19 cellular contexts compared by ENCODE assay signal in genomic region chr2:71830497-71831207, GRCh38.
DNase-seq lines count a peak whose midpoint lies in the region; TF ChIP-seq lines count a peak whose summit lies in the region.
"Had no signal": no experiment of that assay in that cellular context is flagged by ENCODE, and none has a peak within 500 bp of the region (broad histone marks: within the 10 kb centered on the region; RNA-seq: fewer than 3 reads in every experiment).

No MANE protein-coding gene starts in this region.

- H3K79me2 ChIP-seq in SK-N-SH (ENCODE audit: insufficient read depth): no peaks in the 10 kb centered on the region

- no peak for TF ChIP-seq EP300 in SK-N-SH (IDR thresholded peaks at IDR 0.05; ENCODE audit: borderline replicate concordance in 1 of 2, low read depth in 1 of 2, low read length in 1 of 2)

- POLR2A ChIA-PET in SK-N-SH (lab: Yijun Ruan, JAX) (no interaction called here), HEK293T (lab: Yijun Ruan, JAX) (no interaction called here)

- peaks cover 7% of the 10 kb centered on the region for H3K4me1 Mint-ChIP-seq in glutamatergic neuron (ENCODE audit: low read depth, unreplicated experiment)
- H3K4me1 Mint-ChIP-seq: B cell had no signal

- no peak for TF ChIP-seq RAD21 in SK-N-SH (IDR thresholded peaks at IDR 0.05; ENCODE audit: low read length)

- H3K9ac ChIP-seq in SK-N-SH (peak overlapping the region; percentile 67), skeletal muscle tissue (ENCODE audit: low read depth in 1 of 3, low read length in 3 of 3) (peak overlapping the region in 1 of 3 donors; percentile 32)

- H3K4me3 Mint-ChIP-seq in glutamatergic neuron (ENCODE audit: unreplicated experiment): no peak overlapping the region
- H3K4me3 Mint-ChIP-seq: B cell had no signal

- peaks cover 18% of the 10 kb centered on the region for H3F3A ChIP-seq in SK-N-SH (replicated peaks; ENCODE audit: insufficient read depth)

- no peak overlapping the region for H3K4me3 ChIP-seq in SK-N-SH (ENCODE audit: low read depth in 2 of 2, low read length in 1 of 2)
- H3K4me3 ChIP-seq in skeletal muscle tissue (ENCODE audit: low read length in 3 of 3): no peak overlapping the region
- H3K4me3 ChIP-seq: Peyer's patch, spleen had no signal

- H3K36me3 ChIP-seq in SK-N-SH (replicated peaks in 1 of 2; ENCODE audit: control insufficient read depth in 1 of 2, insufficient read depth in 2 of 2, low read length in 1 of 2) (no peaks in the 10 kb centered on the region), skeletal muscle tissue (ENCODE audit: control insufficient read depth in 3 of 3, insufficient read depth in 3 of 3, low read length in 3 of 3) (no peaks in the 10 kb centered on the region)
- H3K36me3 ChIP-seq: neutrophil, Peyer's patch, spleen had no signal

- H3K9me3 ChIP-seq in SK-N-SH: no peaks in the 10 kb centered on the region
- H3K9me3 ChIP-seq in skeletal muscle tissue (ENCODE audit: control insufficient read depth in 3 of 3, low read length in 3 of 3): no peaks in the 10 kb centered on the region
- H3K9me3 ChIP-seq: neutrophil, Peyer's patch, spleen had no signal

- CTCF ChIA-PET in SK-N-SH (lab: Yijun Ruan, JAX) (interaction anchor here (1.1 kb wide), 1 partner anchor 28 kb away, joined by 3 read pairs; no protein-coding TSS in a partner anchor), HEK293T (lab: Yijun Ruan, JAX) (no interaction called here)

- peak overlapping the region; percentile 69; the same call in 1 of the 2 replicates for H2AFZ ChIP-seq in SK-N-SH (ENCODE audit: low read depth)

- peak overlapping the region in 1 of 2 experiments; percentile 93; a peak in 3 of 4 replicates for H3K27ac ChIP-seq in SK-N-SH (ENCODE audit: low read depth in 2 of 2, low read length in 1 of 2)
- H3K27ac ChIP-seq in skeletal muscle tissue (ENCODE audit: low read depth, low read length): peak overlapping the region; percentile 18
- H3K27ac ChIP-seq: HL-60, neutrophil, spleen had no signal

- H3K27me3 ChIP-seq in SK-N-SH (ENCODE audit: insufficient read depth) (no peaks in the 10 kb centered on the region), skeletal muscle tissue (ENCODE audit: control insufficient read depth in 3 of 3, insufficient read depth in 3 of 3, low read length in 3 of 3) (no peaks in the 10 kb centered on the region)
- H3K27me3 ChIP-seq: Peyer's patch, spleen had no signal

- no peaks in the 10 kb centered on the region for H3K9me2 ChIP-seq in SK-N-SH

- H3K4me2 ChIP-seq in SK-N-SH: peak overlapping the region; percentile 61

- H3K9me3 Mint-ChIP-seq in glutamatergic neuron (ENCODE audit: unreplicated experiment): peaks cover 3% of the 10 kb centered on the region
- H3K9me3 Mint-ChIP-seq: activated naive CD4-positive, alpha-beta T cell treated with anti-CD3 and anti-CD28 coated beads, Interleukin-2, amount 50 U/mL, for 72 hours had no signal

- DNase-seq in GM03348 (ENCODE audit: low spot score): peak; percentile 38
- DNase-seq in SK-N-SH: no peak
- no peak for DNase-seq in glutamatergic neuron
- no peak for DNase-seq in midbrain (lab: John Stamatoyannopoulos, UW)
- no peak for DNase-seq in HEK293T (ENCODE audit: extremely low spot score)
- DNase-seq in NCI-H2107 (lab: John Stamatoyannopoulos, UW): no peak
- no peak for DNase-seq in mucosa of gallbladder (ENCODE audit: low spot score)
- DNase-seq: activated CD8-positive, alpha-beta memory T cell treated with anti-CD3 and anti-CD28 coated beads, Interleukin-2, amount 50 U/mL, for 48 hours; DMS 273 treated with DMSO at 0.1 percent for 48 hours; erythroblast; NCI-H2029 treated with DMSO at 0.1 percent for 48 hours; NCI-H526 treated with DMSO at 0.1 percent for 48 hours; Peyer's patch; spleen had no signal

- no peaks in the 10 kb centered on the region for H3K36me3 Mint-ChIP-seq in glutamatergic neuron (ENCODE audit: unreplicated experiment)
- H3K36me3 Mint-ChIP-seq: activated naive CD4-positive, alpha-beta T cell treated with anti-CD3 and anti-CD28 coated beads, Interleukin-2, amount 50 U/mL, for 72 hours had no signal

- WGBS in SK-N-SH (ENCODE audit: low lambda C conversion rate): 53% methylated on average over 9 of the region's 9 CpGs

- peaks cover 1% of the 10 kb centered on the region for H3K27me3 Mint-ChIP-seq in glutamatergic neuron (ENCODE audit: unreplicated experiment)

- H3K4me1 ChIP-seq in SK-N-SH (ENCODE audit: control insufficient read depth in 1 of 2, insufficient read depth in 2 of 2, low read depth in 1 of 2, low read length in 1 of 2) (peaks cover 0 to 25% of the 10 kb centered on the region in 2 experiments; a peak in 3 of 4 replicates), skeletal muscle tissue (ENCODE audit: control insufficient read depth in 3 of 3, insufficient read depth in 3 of 3, low read length in 3 of 3) (peaks cover 10 to 24% (median 15%) of the 10 kb centered on the region in 3 donors)
- H3K4me1 ChIP-seq: Peyer's patch had no signal

- no peaks in the 10 kb centered on the region for H4K20me1 ChIP-seq in SK-N-SH (ENCODE audit: insufficient read depth)

- H3K27ac Mint-ChIP-seq in glutamatergic neuron (ENCODE audit: unreplicated experiment): peak overlapping the region; percentile 18
- H3K27ac Mint-ChIP-seq: activated naive CD4-positive, alpha-beta T cell treated with anti-CD3 and anti-CD28 coated beads, Interleukin-2, amount 50 U/mL, for 72 hours; B cell had no signal

- TF ChIP-seq CTCF in SK-N-SH (IDR thresholded peaks at IDR 0.05) (no peak), glutamatergic neuron (IDR thresholded peaks at IDR 0.05; ENCODE audit: partially characterized antibody, unreplicated experiment) (no peak)

TF ChIP-seq in SK-N-SH, 30 proteins besides CTCF, POLR2A, EP300 and RAD21 (continues in another document):
- TF ChIP-seq ELF1 (IDR thresholded peaks at IDR 0.05): no peak
- TF ChIP-seq MXI1 (IDR thresholded peaks at IDR 0.05; ENCODE audit: low read depth, low read length): no peak
- no peak for TF ChIP-seq USF2 (IDR thresholded peaks at IDR 0.05; ENCODE audit: borderline replicate concordance, low read depth, low read length)
- TF ChIP-seq TCF12 (IDR thresholded peaks at IDR 0.05): no peak
- TF ChIP-seq NRF1 (IDR thresholded peaks at IDR 0.05; ENCODE audit: low read depth, low read length): no peak
- TF ChIP-seq RFX5 (IDR thresholded peaks at IDR 0.05; ENCODE audit: low read length): no peak
- TF ChIP-seq SIN3A (IDR thresholded peaks at IDR 0.05; ENCODE audit: borderline replicate concordance, low read depth, low read length): no peak
- no peak for TF ChIP-seq TEAD4 (IDR thresholded peaks at IDR 0.05; ENCODE audit: borderline replicate concordance, insufficient read depth)
- no peak for TF ChIP-seq GATA2 (CRISPR knock-in tag; IDR thresholded peaks at IDR 0.05)

TF ChIP-seq in HEK293T, 16 proteins besides CTCF, POLR2A, EP300 and RAD21:
- TF ChIP-seq NFRKB (IDR thresholded peaks at IDR 0.05) (no peak), FOXM1 (IDR thresholded peaks at IDR 0.05; ENCODE audit: borderline replicate concordance) (no peak), L3MBTL2 (conservative IDR thresholded peaks at IDR 0.05) (no peak), BHLHE40 (IDR thresholded peaks at IDR 0.05; ENCODE audit: borderline replicate concordance) (no peak), ELF4 (IDR thresholded peaks at IDR 0.05) (no peak), LEF1 (IDR thresholded peaks at IDR 0.05; ENCODE audit: borderline replicate concordance) (no peak), FOXK2 (IDR thresholded peaks at IDR 0.05) (no peak)
